In the genomic region with DNA sequence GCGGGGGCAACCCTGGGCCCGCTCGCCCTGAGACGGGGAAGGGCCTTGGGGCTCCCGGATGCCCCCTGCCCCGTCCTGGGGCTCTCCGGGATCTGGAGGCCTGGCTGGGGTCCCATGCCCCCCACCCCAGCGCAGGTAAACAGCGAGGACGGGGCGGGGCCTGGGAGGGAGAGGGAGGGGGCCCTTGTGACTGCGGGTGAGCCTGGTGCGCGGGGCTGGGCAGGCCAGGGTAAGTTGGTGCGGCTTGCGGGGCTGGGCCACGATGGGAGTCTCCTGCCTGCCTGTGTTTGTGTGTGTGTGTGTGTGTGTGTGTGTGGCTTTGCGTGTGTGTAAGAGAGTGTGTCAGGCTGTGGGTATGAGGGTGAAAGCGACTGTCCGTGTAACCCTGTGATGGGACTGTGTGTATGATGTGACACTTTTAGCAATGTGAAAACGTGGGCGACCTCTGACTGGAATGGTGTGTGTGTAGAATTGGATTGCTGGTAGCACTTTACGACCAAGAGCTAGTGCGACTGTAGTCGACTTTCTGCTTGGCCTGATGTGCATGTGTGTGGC, we compare ENCODE assay signal across 11 cellular contexts. TPM values are rescaled to one million over a fixed set of nuclear protein-coding genes. Genes with fewer than 3 reads are reported as not detected.
DNase-seq lines count a peak whose midpoint lies in the region; ATAC-seq and TF ChIP-seq lines count a peak whose summit lies in the region.
"Had no signal": no experiment of that assay in that cellular context is flagged by ENCODE, and none has a peak within 500 bp of the region (broad histone marks: within the 10 kb centered on the region; RNA-seq: fewer than 3 reads in every experiment).

No MANE protein-coding gene starts in this region.

- intact Hi-C loops in activated naive CD4-positive, alpha-beta T cell treated with anti-CD3 and anti-CD28 coated beads for 36 hours (cut with micrococcal nuclease), result no loop called here
- intact Hi-C loops in thyroid gland (cut with DNase I), result loop anchor here (5.0 kb wide), 1 partner anchor 89 kb away; a partner anchor contains a TSS

- no peak overlapping the region for H3K4me3 Mint-ChIP-seq in activated naive CD4-positive, alpha-beta T cell treated with anti-CD3 and anti-CD28 coated beads, Interleukin-2, amount 10 ng/mL, durations not matched to agents 7 days and 5 days
- no peak overlapping the region for H3K4me3 Mint-ChIP-seq in activated naive CD4-positive, alpha-beta T cell treated with anti-CD3 and anti-CD28 coated beads for 36 hours
- H3K4me3 Mint-ChIP-seq in activated naive CD8-positive, alpha-beta T cell treated with anti-CD3 and anti-CD28 coated beads, Interleukin-2, amount 50 U/mL, for 24 hours, result no peak overlapping the region

- H3K9me3 ChIP-seq in iPS-20b (ENCODE audit: insufficient read depth, low read depth, low read length) (no peaks in the 10 kb centered on the region), thyroid gland (no peaks in the 10 kb centered on the region)

- H3K36me3 Mint-ChIP-seq in activated naive CD4-positive, alpha-beta T cell treated with anti-CD3 and anti-CD28 coated beads, Interleukin-2, amount 10 ng/mL, durations not matched to agents 7 days and 5 days, result no peaks in the 10 kb centered on the region
- H3K36me3 Mint-ChIP-seq in activated naive CD4-positive, alpha-beta T cell treated with anti-CD3 and anti-CD28 coated beads for 36 hours (ENCODE audit: low read depth), result no peaks in the 10 kb centered on the region
- no peaks in the 10 kb centered on the region for H3K36me3 Mint-ChIP-seq in activated naive CD8-positive, alpha-beta T cell treated with anti-CD3 and anti-CD28 coated beads, Interleukin-2, amount 50 U/mL, for 24 hours (ENCODE audit: low read depth)
- H3K36me3 Mint-ChIP-seq: CD8-positive, alpha-beta memory T cell had no signal

- DNase-seq in activated naive CD4-positive, alpha-beta T cell treated with anti-CD3 and anti-CD28 coated beads, Interleukin-2, amount 10 ng/mL, durations not matched to agents 7 days and 5 days, result peak; percentile 46
- DNase-seq in activated naive CD4-positive, alpha-beta T cell treated with anti-CD3 and anti-CD28 coated beads for 36 hours, result no peak
- no peak for DNase-seq in activated naive CD8-positive, alpha-beta T cell treated with anti-CD3 and anti-CD28 coated beads, Interleukin-2, amount 50 U/mL, for 24 hours
- peak; percentile 11 to 17 for DNase-seq in thyroid gland
- no peak for DNase-seq in NCI-H1694 (lab: John Stamatoyannopoulos, UW)
- DNase-seq in H4 (ENCODE audit: low spot score), result no peak
- DNase-seq: cortex of kidney, occipital lobe had no signal

- TF ChIP-seq POLR2A in thyroid gland (IDR thresholded peaks at IDR 0.05), result no peak

- peaks cover 42% of the 10 kb centered on the region for H3K27me3 Mint-ChIP-seq in activated naive CD4-positive, alpha-beta T cell treated with anti-CD3 and anti-CD28 coated beads, Interleukin-2, amount 10 ng/mL, durations not matched to agents 7 days and 5 days
- H3K27me3 Mint-ChIP-seq in activated naive CD4-positive, alpha-beta T cell treated with anti-CD3 and anti-CD28 coated beads for 36 hours (ENCODE audit: low read depth), result peaks cover 22% of the 10 kb centered on the region
- peaks cover 31% of the 10 kb centered on the region for H3K27me3 Mint-ChIP-seq in activated naive CD8-positive, alpha-beta T cell treated with anti-CD3 and anti-CD28 coated beads, Interleukin-2, amount 50 U/mL, for 24 hours

- H3K27ac ChIP-seq in iPS-20b (ENCODE audit: low read length), result no peak overlapping the region
- no peak overlapping the region for H3K27ac ChIP-seq in thyroid gland

- H3K4me1 ChIP-seq in iPS-20b (ENCODE audit: insufficient read depth, low read length) (no peaks in the 10 kb centered on the region), thyroid gland (peaks cover 0 to 6% of the 10 kb centered on the region in 2 donors)

- WGBS in thyroid gland, 2 donors, result 20 to 25% methylated on average over 15 to 16 of the region's 25 CpGs

- H3K4me1 Mint-ChIP-seq in activated naive CD4-positive, alpha-beta T cell treated with anti-CD3 and anti-CD28 coated beads, Interleukin-2, amount 10 ng/mL, durations not matched to agents 7 days and 5 days, result peaks cover 10% of the 10 kb centered on the region
- H3K4me1 Mint-ChIP-seq in activated naive CD4-positive, alpha-beta T cell treated with anti-CD3 and anti-CD28 coated beads for 36 hours (ENCODE audit: low read depth), result peaks cover 4% of the 10 kb centered on the region
- peaks cover 3% of the 10 kb centered on the region for H3K4me1 Mint-ChIP-seq in activated naive CD8-positive, alpha-beta T cell treated with anti-CD3 and anti-CD28 coated beads, Interleukin-2, amount 50 U/mL, for 24 hours

- CTCF ChIA-PET in activated naive CD4-positive, alpha-beta T cell treated with anti-CD3 and anti-CD28 coated beads, Interleukin-2, amount 10 ng/mL, durations not matched to agents 7 days and 5 days (lab: Charles Lee), result interaction anchor here (0.5 kb wide), 1 partner anchor 128 kb away, joined by 3 read pairs; no protein-coding TSS in a partner anchor
- CTCF ChIA-PET in activated naive CD4-positive, alpha-beta T cell treated with anti-CD3 and anti-CD28 coated beads for 36 hours (lab: Charles Lee), result interaction anchor here (0.6 kb wide), 1 partner anchor 112 kb away, joined by 3 read pairs; no protein-coding TSS in a partner anchor

- H3K36me3 ChIP-seq in iPS-20b (ENCODE audit: insufficient read depth, low read depth, low read length), result no peaks in the 10 kb centered on the region
- no peaks in the 10 kb centered on the region for H3K36me3 ChIP-seq in thyroid gland

- no peak overlapping the region for H3K27ac Mint-ChIP-seq in activated naive CD4-positive, alpha-beta T cell treated with anti-CD3 and anti-CD28 coated beads, Interleukin-2, amount 10 ng/mL, durations not matched to agents 7 days and 5 days
- H3K27ac Mint-ChIP-seq in activated naive CD4-positive, alpha-beta T cell treated with anti-CD3 and anti-CD28 coated beads for 36 hours, result no peak overlapping the region
- no peak overlapping the region for H3K27ac Mint-ChIP-seq in activated naive CD8-positive, alpha-beta T cell treated with anti-CD3 and anti-CD28 coated beads, Interleukin-2, amount 50 U/mL, for 24 hours

- no peak for TF ChIP-seq CTCF in thyroid gland (IDR thresholded peaks at IDR 0.05)

- no peak overlapping the region for H3K9ac ChIP-seq in iPS-20b (ENCODE audit: low read depth, low read length)

- ATAC-seq in activated naive CD8-positive, alpha-beta T cell treated with anti-CD3 and anti-CD28 coated beads, Interleukin-2, amount 50 U/mL, for 24 hours, result peak; percentile 6
- no peak for ATAC-seq in HG03139 (IDR thresholded peaks at IDR 0.05; ENCODE audit: unreplicated experiment)

- H3K27me3 ChIP-seq in iPS-20b (ENCODE audit: insufficient read depth, low read length), result peaks cover 38% of the 10 kb centered on the region
- no peaks in the 10 kb centered on the region for H3K27me3 ChIP-seq in thyroid gland

- H3K4me3 ChIP-seq in iPS-20b (ENCODE audit: low read length), result peak overlapping the region; percentile 65
- H3K4me3 ChIP-seq in thyroid gland (replicated peaks in 1 of 3), result peak overlapping the region in 1 of 3 donors; percentile 40

- no peaks in the 10 kb centered on the region for H3K9me3 Mint-ChIP-seq in activated naive CD4-positive, alpha-beta T cell treated with anti-CD3 and anti-CD28 coated beads, Interleukin-2, amount 10 ng/mL, durations not matched to agents 7 days and 5 days
- H3K9me3 Mint-ChIP-seq in activated naive CD4-positive, alpha-beta T cell treated with anti-CD3 and anti-CD28 coated beads for 36 hours, result no peaks in the 10 kb centered on the region
- no peaks in the 10 kb centered on the region for H3K9me3 Mint-ChIP-seq in activated naive CD8-positive, alpha-beta T cell treated with anti-CD3 and anti-CD28 coated beads, Interleukin-2, amount 50 U/mL, for 24 hours
- H3K9me3 Mint-ChIP-seq: CD8-positive, alpha-beta memory T cell had no signal

RNA-seq across cellular contexts. Expression of a gene that starts 0.4 kb away (rescaled TPM):
- not detected for total RNA-seq in activated naive CD4-positive, alpha-beta T cell treated with anti-CD3 and anti-CD28 coated beads for 36 hours
- total RNA-seq in thyroid gland, result 1 to 10 TPM in 1 of 4 donors, under 1 TPM in 3; 0.45 to 1.2 (median 0.83) TPM
- total RNA-seq in H4 (2014; rRNA removed; shearing (Covaris generic)), result 0.72 TPM in 1 of 2 replicates, not detected in the other
- total RNA-seq: CD8-positive, alpha-beta memory T cell had no signal

RNA-seq across cellular contexts. Expression of a gene that starts 18.3 kb away (rescaled TPM):
- not detected for total RNA-seq in activated naive CD4-positive, alpha-beta T cell treated with anti-CD3 and anti-CD28 coated beads for 36 hours
- total RNA-seq in thyroid gland, result under 1 TPM in 1 of 4 donors, not detected in 3; 0.27 TPM
- total RNA-seq in H4 (2014; rRNA removed; shearing (Covaris generic)), result not detected in 2 replicates
- total RNA-seq: CD8-positive, alpha-beta memory T cell had no signal

RNA-seq across cellular contexts. Expression of a gene that starts 29.4 kb away (rescaled TPM):
- total RNA-seq in activated naive CD4-positive, alpha-beta T cell treated with anti-CD3 and anti-CD28 coated beads for 36 hours, result 10 to 100 TPM; 20.6 to 22.9 TPM
- total RNA-seq in thyroid gland, result 10 to 100 TPM in 3 of 4 donors, 1 to 10 TPM in 1; 9.4 to 19.2 (median 15.9) TPM
- total RNA-seq in H4 (2014; rRNA removed; shearing (Covaris generic)), result 4.6 and 8.3 TPM in 2 replicates

Comparison
In these comparisons a context has a peak if more than half of its experiments do, and no peak if none do; other contexts are left out.
1. DNase-seq: peak in activated naive CD4-positive, alpha-beta T cell treated with anti-CD3 and anti-CD28 coated beads, Interleukin-2, amount 10 ng/mL, durations not matched to agents 7 days and 5 days (single experiment) and thyroid gland (2 of 2); none in activated naive CD4-positive, alpha-beta T cell treated with anti-CD3 and anti-CD28 coated beads for 36 hours (single experiment), activated naive CD8-positive, alpha-beta T cell treated with anti-CD3 and anti-CD28 coated beads, Interleukin-2, amount 50 U/mL, for 24 hours (single experiment), NCI-H1694 (single experiment) and H4 (single experiment).